ENCODE assay signal across 8 cellular contexts in the genomic region with DNA sequence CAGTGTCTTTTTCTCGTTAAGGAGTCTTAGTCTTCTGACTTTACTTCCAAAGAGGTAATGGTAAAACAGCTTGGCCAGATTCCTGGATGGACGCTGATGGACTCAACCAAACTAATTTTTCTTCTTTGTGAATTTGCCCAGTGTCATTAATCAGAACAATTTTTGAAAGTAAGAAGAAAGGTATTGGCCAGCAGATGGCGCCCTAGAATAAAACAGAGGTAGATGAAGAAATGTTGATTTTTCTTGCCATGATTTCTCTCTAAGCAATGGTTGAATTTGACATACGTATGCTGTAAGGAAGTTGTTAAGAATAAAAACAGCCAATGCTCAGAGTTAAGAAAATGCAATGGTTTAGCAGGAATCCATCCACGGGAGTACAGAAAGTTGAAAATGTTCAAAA.
A peak's percentile ranks its signal among the peaks of the same experiment; 100 is the strongest.
DNase-seq lines count a peak whose midpoint lies in the region; ATAC-seq, FAIRE-seq and TF ChIP-seq lines count a peak whose summit lies in the region.

No MANE protein-coding gene starts in this region.

- H2BK5ac ChIP-seq in mesenchymal stem cell (ENCODE audit: low read depth, low read length, poor library complexity, severe bottlenecking) = no peak overlapping the region

- H2BK120ac ChIP-seq in mesenchymal stem cell (ENCODE audit: low read depth, low read length) = no peak overlapping the region

- H3K36me3 ChIP-seq in bronchial epithelial cell (ENCODE audit: control insufficient read depth, insufficient read depth, low read length) (no peaks in the 10 kb centered on the region), mesenchymal stem cell (ENCODE audit: control insufficient read depth in 1 of 2, insufficient read depth in 2 of 2, low read depth in 1 of 2, low read length in 2 of 2) (no peaks in the 10 kb centered on the region)

- H4K91ac ChIP-seq in mesenchymal stem cell (ENCODE audit: low read length) = no peak overlapping the region

- H2BK15ac ChIP-seq in mesenchymal stem cell (ENCODE audit: low read depth, poor library complexity, severe bottlenecking) = no peak overlapping the region

- H3K18ac ChIP-seq in mesenchymal stem cell (ENCODE audit: low read depth in 1 of 2, low read length in 2 of 2) = no peak overlapping the region

- peak; percentile 47 for TF ChIP-seq CTCF in bronchial epithelial cell (IDR thresholded peaks at IDR 0.05; ENCODE audit: insufficient read depth, low read length, severe bottlenecking)

- no peaks in the 10 kb centered on the region for H3K79me1 ChIP-seq in mesenchymal stem cell (replicated peaks; ENCODE audit: low read length, poor library complexity, severe bottlenecking)

- H3K27me3 ChIP-seq in bronchial epithelial cell (ENCODE audit: control insufficient read depth, insufficient read depth, low read length) (no peaks in the 10 kb centered on the region), mesenchymal stem cell (ENCODE audit: control insufficient read depth in 1 of 2, insufficient read depth in 1 of 2, low read length in 2 of 2) (peaks cover 0 to 5% of the 10 kb centered on the region in 2 experiments)

- no peak overlapping the region for H4K8ac ChIP-seq in mesenchymal stem cell (ENCODE audit: low read length)

- no peaks in the 10 kb centered on the region for H3K4me1 ChIP-seq in mesenchymal stem cell (ENCODE audit: control insufficient read depth, insufficient read depth, low read depth, low read length)

- ATAC-seq in GM19324 (IDR thresholded peaks at IDR 0.05; ENCODE audit: low FRiP score, unreplicated experiment) = no peak
- no peak for ATAC-seq in HG02981 (IDR thresholded peaks at IDR 0.05; ENCODE audit: unreplicated experiment)

- no peak for FAIRE-seq in bronchial epithelial cell (lab: Jason Lieb, UNC)

- no peak overlapping the region for H3K23ac ChIP-seq in mesenchymal stem cell (ENCODE audit: low read length in 2 of 2)

- H2AFZ ChIP-seq in mesenchymal stem cell (ENCODE audit: low read depth, low read length) = no peak overlapping the region

- no peak overlapping the region for H3K14ac ChIP-seq in mesenchymal stem cell (ENCODE audit: low read length in 2 of 2)

- H3K9me3 ChIP-seq in mesenchymal stem cell (ENCODE audit: control insufficient read depth, low read length) = no peaks in the 10 kb centered on the region

- DNase-seq in GM04504 (ENCODE audit: low read depth) (peak; percentile 5), NCI-H1092 treated with DMSO at 0.1 percent for 48 hours (lab: John Stamatoyannopoulos, UW) (peak; percentile 92), T-helper 1 cell (peak in 3 of 5 donors; percentile 12 to 61 (median 25)), bronchial epithelial cell (ENCODE audit: low read depth) (peak; percentile 45), mesenchymal stem cell (peak; percentile 50)
- peak; percentile 6 to 74 (median 32) for DNase-seq in stimulated activated naive CD4-positive, alpha-beta T cell (lab: John Stamatoyannopoulos, UW)

- H3K4me3 ChIP-seq in bronchial epithelial cell (ENCODE audit: low read depth, low read length) (no peak overlapping the region), mesenchymal stem cell (ENCODE audit: insufficient read depth in 1 of 2, low read depth in 1 of 2, low read length in 2 of 2) (no peak overlapping the region)

- no peak overlapping the region for H3K27ac ChIP-seq in mesenchymal stem cell (ENCODE audit: low read length, poor library complexity, severe bottlenecking)

- no peak overlapping the region for H3K4ac ChIP-seq in mesenchymal stem cell (ENCODE audit: low read depth in 1 of 2, low read length in 2 of 2)

- 11% methylated on average over 4 of the region's 5 CpGs for whole genome bisulfite sequencing in mesenchymal stem cell

- H2AK5ac ChIP-seq in mesenchymal stem cell (ENCODE audit: low read length, severe bottlenecking) = no peak overlapping the region

- no peak overlapping the region for H3K4me2 ChIP-seq in mesenchymal stem cell (ENCODE audit: low read length, poor library complexity, severe bottlenecking)

- no peak overlapping the region for H3K9ac ChIP-seq in mesenchymal stem cell (ENCODE audit: low read length)

- H2BK12ac ChIP-seq in mesenchymal stem cell (ENCODE audit: low read length in 2 of 2) = no peak overlapping the region

Comparison
In these comparisons a context has a peak if more than half of its experiments do, and no peak if none do; other contexts are left out.
1. DNase-seq: peak in every context shown above with its lines; median percentile 92 in NCI-H1092 treated with DMSO at 0.1 percent for 48 hours; 50 in mesenchymal stem cell; 45 in bronchial epithelial cell; 32 in stimulated activated naive CD4-positive, alpha-beta T cell; 25 in T-helper 1 cell; 5 in GM04504.